In genomic region chr20:46605181-46605580, GRCh38 we compare ENCODE assay signal across 1 cellular context.
TF ChIP-seq lines count a peak whose summit lies in the region.

No MANE protein-coding gene starts in this region.

TF ChIP-seq in HepG2, 621 proteins besides CTCF, POLR2A, EP300 and RAD21 (continued from another document and continues in another):
- TF ChIP-seq MLX (CRISPR knock-in tag; IDR thresholded peaks at IDR 0.05) (0 out of 2 replicates have a peak, but pooled peaks have one; percentile 21), ZNF20 (CRISPR knock-in tag; IDR thresholded peaks at IDR 0.05) (no peak), ZNF644 (CRISPR knock-in tag; IDR thresholded peaks at IDR 0.05; ENCODE audit: low read depth) (peak; percentile 69; the same call in 1 of the 2 replicates), ISX (CRISPR knock-in tag; conservative IDR thresholded peaks at IDR 0.05) (no peak), TEF (CRISPR knock-in tag; IDR thresholded peaks at IDR 0.05) (no peak), PAXIP1 (CRISPR knock-in tag; conservative IDR thresholded peaks at IDR 0.05) (peak; percentile 75), ZNF512 (CRISPR knock-in tag; IDR thresholded peaks at IDR 0.05) (no peak), E2F1 (CRISPR knock-in tag; IDR thresholded peaks at IDR 0.05) (no peak), CEBPG (CRISPR knock-in tag; IDR thresholded peaks at IDR 0.05) (0 out of 2 replicates have a peak, but pooled peaks have one; percentile 21), CCAR2 (optimal IDR thresholded peaks at IDR 0.05; ENCODE audit: low read depth, low read length) (no peak), MAFG (CRISPR knock-in tag; IDR thresholded peaks at IDR 0.05) (no peak), RNF219 (CRISPR knock-in tag; IDR thresholded peaks at IDR 0.05) (no peak), TFDP1 (CRISPR knock-in tag; IDR thresholded peaks at IDR 0.05; ENCODE audit: borderline replicate concordance) (no peak), GABPB1 (CRISPR knock-in tag; IDR thresholded peaks at IDR 0.05) (peak; percentile 27; the same call in 1 of the 2 replicates), ZNF878 (CRISPR knock-in tag; IDR thresholded peaks at IDR 0.05) (no peak), CREB3 (CRISPR knock-in tag; IDR thresholded peaks at IDR 0.05) (no peak), CREB1 (IDR thresholded peaks at IDR 0.05) (no peak), CREB1 (CRISPR knock-in tag; IDR thresholded peaks at IDR 0.05) (no peak), RBM39 (IDR thresholded peaks at IDR 0.05; ENCODE audit: low read depth, low read length, poor library complexity, severe bottlenecking) (no peak), RARG (CRISPR knock-in tag; IDR thresholded peaks at IDR 0.05; ENCODE audit: low read depth) (no peak), RXRB (CRISPR knock-in tag; IDR thresholded peaks at IDR 0.05; ENCODE audit: borderline replicate concordance) (peak; percentile 84), NR2F2 (IDR thresholded peaks at IDR 0.05; ENCODE audit: borderline replicate concordance, low read depth) (0 out of 2 replicates have a peak, but pooled peaks have one; percentile 60), PATZ1 (CRISPR knock-in tag; IDR thresholded peaks at IDR 0.05) (no peak), ESRRA (CRISPR knock-in tag; IDR thresholded peaks at IDR 0.05; ENCODE audit: low read depth) (peak; percentile 56), HNRNPL (IDR thresholded peaks at IDR 0.05; ENCODE audit: low read depth, low read length) (no peak), HNF4G (IDR thresholded peaks at IDR 0.05; ENCODE audit: borderline replicate concordance, low read depth, low read length) (peak; percentile 77), HNF4G (CRISPR knock-in tag; IDR thresholded peaks at IDR 0.05; ENCODE audit: borderline replicate concordance, low read depth) (peak; percentile 45; the same call in 1 of the 2 replicates), RARA (CRISPR knock-in tag; IDR thresholded peaks at IDR 0.05) (peak; percentile 68), CCDC6 (CRISPR knock-in tag; IDR thresholded peaks at IDR 0.05) (no peak), ZFP62 (CRISPR knock-in tag; IDR thresholded peaks at IDR 0.05) (no peak), ARID5B (CRISPR knock-in tag; IDR thresholded peaks at IDR 0.05) (peak; percentile 72), MAFK (conservative IDR thresholded peaks at IDR 0.05 in 1 of 2, IDR thresholded peaks at IDR 0.05 in 1 of 2; ENCODE audit: low read length in 2 of 2) (no peak), ZNF724P (CRISPR knock-in tag; IDR thresholded peaks at IDR 0.05; ENCODE audit: borderline replicate concordance) (no peak), ZNF17 (CRISPR knock-in tag; IDR thresholded peaks at IDR 0.05) (no peak), LBX2 (CRISPR knock-in tag; IDR thresholded peaks at IDR 0.05; ENCODE audit: borderline replicate concordance) (no peak), ZMYM4 (CRISPR knock-in tag; IDR thresholded peaks at IDR 0.05) (no peak)
